In genomic region chrX:30615229-30615628, GRCh38 we compare ENCODE assay signal across 19 cellular contexts. TPM values are rescaled to one million over a fixed set of nuclear protein-coding genes. Genes with fewer than 3 reads are reported as not detected.
DNase-seq lines count a peak whose midpoint lies in the region; ATAC-seq and TF ChIP-seq lines count a peak whose summit lies in the region.
"Had no signal": no experiment of that assay in that cellular context is flagged by ENCODE, and none has a peak within 500 bp of the region (broad histone marks: within the 10 kb centered on the region; RNA-seq: fewer than 3 reads in every experiment).

No MANE protein-coding gene starts in this region.

- no peaks in the 10 kb centered on the region for H3K27me3 ChIP-seq in GM23248 (replicated peaks; ENCODE audit: insufficient read depth)
- no peaks in the 10 kb centered on the region for H3K27me3 ChIP-seq in RWPE2 (ENCODE audit: insufficient read depth, poor library complexity, severe bottlenecking)
- no peaks in the 10 kb centered on the region for H3K27me3 ChIP-seq in SJCRH30
- H3K27me3 ChIP-seq: tibial artery had no signal

- no peak overlapping the region for H3K9ac ChIP-seq in GM23248

- H3K4me1 ChIP-seq in GM23248 (ENCODE audit: insufficient read depth) = peaks cover 29% of the 10 kb centered on the region
- H3K4me1 ChIP-seq in RWPE2 (ENCODE audit: insufficient read depth, poor library complexity, severe bottlenecking) = no peaks in the 10 kb centered on the region
- H3K4me1 ChIP-seq in SJCRH30 = no peaks in the 10 kb centered on the region
- H3K4me1 ChIP-seq: tibial artery had no signal

- no peak overlapping the region for H2AFZ ChIP-seq in GM23248

- no peaks in the 10 kb centered on the region for H3K9me2 ChIP-seq in GM23248 (ENCODE audit: insufficient read depth)

- H3K27ac ChIP-seq in GM23248 (peak overlapping the region; percentile 40), RWPE2 (ENCODE audit: poor library complexity, severe bottlenecking) (no peak overlapping the region), SJCRH30 (no peak overlapping the region)
- H3K27ac ChIP-seq: skin epidermis, tibial artery had no signal

- H3K36me3 ChIP-seq in GM23248 (ENCODE audit: low read depth) (no peaks in the 10 kb centered on the region), RWPE2 (ENCODE audit: low read depth) (no peaks in the 10 kb centered on the region), SJCRH30 (no peaks in the 10 kb centered on the region)
- H3K36me3 ChIP-seq: tibial artery had no signal

- no peaks in the 10 kb centered on the region for H3K9me3 ChIP-seq in GM23248 (ENCODE audit: low read depth)
- no peaks in the 10 kb centered on the region for H3K9me3 ChIP-seq in RWPE2 (ENCODE audit: severe bottlenecking)
- H3K9me3 ChIP-seq in SJCRH30 (replicated peaks) = no peaks in the 10 kb centered on the region
- H3K9me3 ChIP-seq: tibial artery had no signal

- H3F3A ChIP-seq in GM23248 (ENCODE audit: insufficient read depth) = 0 out of 2 replicates have a peak, but pooled peaks cover 7% of the 10 kb centered on the region

- H3K79me2 ChIP-seq in GM23248 (ENCODE audit: insufficient read depth) = no peaks in the 10 kb centered on the region

- TF ChIP-seq CTCF in RWPE2 (IDR thresholded peaks at IDR 0.05; ENCODE audit: poor library complexity, severe bottlenecking) (no peak), fibroblast of the aortic adventitia (IDR thresholded peaks at IDR 0.05; ENCODE audit: insufficient read depth, low read length) (no peak)

- no peaks in the 10 kb centered on the region for H4K20me1 ChIP-seq in GM23248 (ENCODE audit: insufficient read depth)

- peak; percentile 62; the same call in 2 of the 3 replicates for ATAC-seq in RWPE2 (ENCODE audit: low read depth)

- 17 to 22% methylated on average over 4 of the region's 4 CpGs for WGBS in GM23248 (ENCODE audit: low coverage in 1 of 2, low lambda C conversion rate in 2 of 2, missing lambda C conversion rate in 2 of 2), 2 experiments

- DNase-seq in ELR (ENCODE audit: low read depth) (peak; percentile 76), GM23248 (peak; percentile 72), RWPE2 (ENCODE audit: low spot score) (no peak), fibroblast of the aortic adventitia (ENCODE audit: low read depth) (peak; percentile 35), SJCRH30 (no peak), NCI-H1436 (lab: John Stamatoyannopoulos, UW) (no peak)
- DNase-seq in activated CD8-positive, alpha-beta memory T cell treated with anti-CD3 and anti-CD28 coated beads, Interleukin-2, amount 50 U/mL, for 48 hours = no peak
- DNase-seq: activated B cell treated with CpG ODN at 0.5 μM for 24 hours, cortex of kidney, H9, immature natural killer cell, NCI-H2029 treated with DMSO at 0.1 percent for 48 hours, NCI-H510A treated with DMSO at 0.1 percent for 48 hours, tibial artery had no signal

- H3K4me3 ChIP-seq in GM23248 (no peak overlapping the region), RWPE2 (ENCODE audit: severe bottlenecking) (no peak overlapping the region), fibroblast of the aortic adventitia (ENCODE audit: low read depth, low read length) (no peak overlapping the region), SJCRH30 (no peak overlapping the region)
- H3K4me3 ChIP-seq: lung, skin epidermis, tibial artery had no signal

- in situ Hi-C loops in GM23248 (cut with MboI) = no loop called here

- no peak overlapping the region for H3K4me2 ChIP-seq in GM23248 (ENCODE audit: unreplicated experiment)

RNA-seq across cellular contexts. Expression of gene TASL, which starts 37.7 kb away (rescaled TPM):
- not detected in 2 replicates for total RNA-seq in GM23248 (2014; rRNA removed; shearing (Covaris generic))
- not detected in 2 replicates for polyA plus RNA-seq in GM23248 (2016; fragmentation: Nextera tagmentation; extraction: Ambion mirVana)
- total RNA-seq in fibroblast of the aortic adventitia (ENCODE audit: low replicate concordance) = not detected in 2 replicates
- not detected in 2 replicates for total RNA-seq in SJCRH30 (2014; rRNA removed; shearing (Covaris generic))
- total RNA-seq: endothelial cell of umbilical vein, glomerular endothelial cell, H9, HT-29 had no signal
- polyA plus RNA-seq: endothelial cell of umbilical vein had no signal

RNA-seq across cellular contexts. Expression of gene GK, which starts 38.0 kb away (rescaled TPM):
- 10.4 and 11.8 TPM in 2 replicates for total RNA-seq in GM23248 (2014; rRNA removed; shearing (Covaris generic))
- 15.2 and 16.9 TPM in 2 replicates for polyA plus RNA-seq in GM23248 (2016; fragmentation: Nextera tagmentation; extraction: Ambion mirVana)
- total RNA-seq in fibroblast of the aortic adventitia (ENCODE audit: low replicate concordance) = 8.6 and 17.7 TPM in 2 replicates
- 6.4 and 10.5 TPM in 2 replicates for total RNA-seq in SJCRH30 (2014; rRNA removed; shearing (Covaris generic))

Comparison
In these comparisons a context has a peak if more than half of its experiments do, and no peak if none do; other contexts are left out.
1. DNase-seq: peak in ELR (single experiment), GM23248 (single experiment) and fibroblast of the aortic adventitia (single experiment); none in RWPE2 (single experiment), activated CD8-positive, alpha-beta memory T cell treated with anti-CD3 and anti-CD28 coated beads, Interleukin-2, amount 50 U/mL, for 48 hours (single experiment), SJCRH30 (0 of 2) and NCI-H1436 (single experiment).